Comparison of ENCODE assay signal across 15 cellular contexts in genomic region chr20:58598271-58599015, GRCh38. TPM values are rescaled to one million over a fixed set of nuclear protein-coding genes. Genes with fewer than 3 reads are reported as not detected.
DNase-seq lines count a peak whose midpoint lies in the region; ATAC-seq and TF ChIP-seq lines count a peak whose summit lies in the region.
"Had no signal": no experiment of that assay in that cellular context is flagged by ENCODE, and none has a peak within 500 bp of the region (broad histone marks: within the 10 kb centered on the region; RNA-seq: fewer than 3 reads in every experiment).

No MANE protein-coding gene starts in this region.

- H2BK15ac ChIP-seq in mesendoderm (replicated peaks; ENCODE audit: low read depth) = no peak overlapping the region

- ATAC-seq in omental fat pad (ENCODE audit: low FRiP score) = peak; percentile 20
- no peak for ATAC-seq in PC-3

- no peak overlapping the region for H2BK120ac ChIP-seq in mesendoderm (ENCODE audit: low read depth, low read length)

- H3K27me3 ChIP-seq in mesendoderm (ENCODE audit: insufficient read depth, low read length, poor library complexity) (no peaks in the 10 kb centered on the region), PC-3 (ENCODE audit: low read length) (no peaks in the 10 kb centered on the region)
- H3K27me3 ChIP-seq: BLaER1 had no signal

- intact Hi-C loops in PC-3 (cut with micrococcal nuclease) = no loop called here

- no peak overlapping the region for H2AK5ac ChIP-seq in mesendoderm (ENCODE audit: low read length)

- no peak overlapping the region for H3K4ac ChIP-seq in mesendoderm (ENCODE audit: low read depth, low read length)

- H3K4me1 ChIP-seq in mesendoderm (ENCODE audit: control insufficient read depth, low read depth, low read length) (no peaks in the 10 kb centered on the region), PC-3 (ENCODE audit: insufficient read depth, low read length) (no peaks in the 10 kb centered on the region)
- H3K4me1 ChIP-seq: lower lobe of right lung, prostate gland had no signal

- DNase-seq in AG08396 (ENCODE audit: low spot score) = peak; percentile 37
- peak; percentile 39 for DNase-seq in M059J (ENCODE audit: low read depth)
- DNase-seq in fibroblast of mammary gland (ENCODE audit: low read depth) = peak; percentile 69
- DNase-seq in omental fat pad (ENCODE audit: low spot score) = no peak
- no peak for DNase-seq in OCI-M1 (lab: John Stamatoyannopoulos, UW)
- no peak for DNase-seq in mesendoderm
- DNase-seq in occipital lobe (lab: John Stamatoyannopoulos, UW) = no peak
- no peak for DNase-seq in PC-3
- DNase-seq: activated CD4-positive, alpha-beta T cell treated with anti-CD3 and anti-CD28 coated beads, Interleukin-2, amount 10 ng/mL, durations not matched to agents 7 days and 5 days; activated gamma-delta T cell treated with Interleukin-2 at 50 U/mL for 16 hours; lower lobe of right lung; NK-92 treated with Interleukin-12 subunit alpha and Interleukin-12 subunit beta, amount 100 ng/mL, for 24 hours had no signal

- H3K9me3 ChIP-seq in PC-3 (ENCODE audit: low read length) = no peaks in the 10 kb centered on the region
- H3K9me3 ChIP-seq: BLaER1, lower lobe of right lung, prostate gland, thoracic aorta had no signal

- H3K23ac ChIP-seq in mesendoderm (ENCODE audit: low read length) = no peak overlapping the region

- no peak overlapping the region for H4K5ac ChIP-seq in mesendoderm (ENCODE audit: low read length)

- H3K79me2 ChIP-seq in mesendoderm (ENCODE audit: control insufficient read depth, insufficient read depth, low read length) = no peaks in the 10 kb centered on the region
- H3K79me2 ChIP-seq in PC-3 (ENCODE audit: low read length) = no peaks in the 10 kb centered on the region

- POLR2A ChIA-PET in PC-3 (lab: Charles Lee; ENCODE audit: unreplicated experiment) = no interaction called here

- no peak overlapping the region for H2BK5ac ChIP-seq in mesendoderm (ENCODE audit: low read length)

- H3F3A ChIP-seq in PC-3 (ENCODE audit: low read length, unreplicated experiment) = no peaks in the 10 kb centered on the region

- H3K18ac ChIP-seq in mesendoderm (ENCODE audit: low read length) = no peak overlapping the region

- H3K56ac ChIP-seq in mesendoderm (ENCODE audit: low read length) = no peak overlapping the region

- H4K8ac ChIP-seq in mesendoderm (ENCODE audit: low read depth, low read length) = no peak overlapping the region

- BruUV-seq in PC-3 (replicated peaks; lab: Mats Ljungman, UMichigan) = no TSS peak

- H3K36me3 ChIP-seq in mesendoderm (ENCODE audit: control insufficient read depth, insufficient read depth, low read length) (no peaks in the 10 kb centered on the region), PC-3 (ENCODE audit: low read depth, low read length) (no peaks in the 10 kb centered on the region)
- H3K36me3 ChIP-seq: BLaER1, lower lobe of right lung, prostate gland, thoracic aorta had no signal

- H3K9me2 ChIP-seq in PC-3 (replicated peaks; ENCODE audit: low read length) = no peaks in the 10 kb centered on the region

- H3K4me2 ChIP-seq in mesendoderm (ENCODE audit: low read length) (no peak overlapping the region), PC-3 (ENCODE audit: low read length) (no peak overlapping the region)
- H3K4me2 ChIP-seq: BLaER1 had no signal

- H3K79me1 ChIP-seq in mesendoderm (ENCODE audit: low read length) = no peaks in the 10 kb centered on the region

- WGBS in mesendoderm (ENCODE audit: extremely low coverage, insufficient coverage, low lambda C conversion rate) = no CpG with 5 or more reads among the region's 5 CpGs

- H3K9ac ChIP-seq in mesendoderm (ENCODE audit: low read length) = no peak overlapping the region
- no peak overlapping the region for H3K9ac ChIP-seq in PC-3 (ENCODE audit: low read length)
- H3K9ac ChIP-seq: BLaER1 had no signal

- H3K27ac ChIP-seq in mesendoderm (ENCODE audit: low read depth, low read length) (no peak overlapping the region), PC-3 (ENCODE audit: low read length) (no peak overlapping the region)
- H3K27ac ChIP-seq: BLaER1, lower lobe of right lung, prostate gland, thoracic aorta had no signal

- H4K20me1 ChIP-seq in PC-3 (ENCODE audit: low read length) = no peaks in the 10 kb centered on the region
- H4K20me1 ChIP-seq: BLaER1 had no signal

- H3K4me3 ChIP-seq in fibroblast of mammary gland (ENCODE audit: control insufficient read depth, low read depth, low read length) (no peak overlapping the region), mesendoderm (ENCODE audit: low read length) (no peak overlapping the region), PC-3 (ENCODE audit: low read length) (no peak overlapping the region)
- H3K4me3 ChIP-seq: BLaER1, lower lobe of right lung, prostate gland had no signal

- no peak overlapping the region for H2AFZ ChIP-seq in PC-3 (ENCODE audit: low read length)

- TF ChIP-seq CTCF in fibroblast of mammary gland (conservative IDR thresholded peaks at IDR 0.05; ENCODE audit: control insufficient read depth, insufficient read depth, low read depth, low read length) (no peak), omental fat pad (IDR thresholded peaks at IDR 0.05) (no peak), PC-3 (conservative IDR thresholded peaks at IDR 0.05; ENCODE audit: low read depth, low read length) (no peak)

- CTCF ChIA-PET in PC-3 (lab: Charles Lee) = no interaction called here

RNA-seq across cellular contexts. Expression of gene STX16, which starts 52.6 kb away (rescaled TPM):
- total RNA-seq in M059J (2014; rRNA removed; shearing (Covaris generic)) = 8.4 and 24.6 TPM in 2 replicates
- total RNA-seq in omental fat pad (10 to 100 TPM; 38.5 to 87.2 (median 49.1) TPM), occipital lobe (33.2 TPM), PC-3 (2014; rRNA removed) (44.2 and 47.1 TPM in 2 replicates)
- 23.7 TPM for polyA plus RNA-seq in mesendoderm (2013, experiment 1 of 2)
- polyA plus RNA-seq in mesendoderm (2013, experiment 2 of 2) = 24.1 TPM

Comparison
In these comparisons a context has a peak if more than half of its experiments do, and no peak if none do; other contexts are left out.
1. DNase-seq: peak in AG08396 (single experiment), M059J (single experiment) and fibroblast of mammary gland (single experiment); none in omental fat pad (single experiment), OCI-M1 (single experiment), mesendoderm (single experiment), occipital lobe (single experiment) and PC-3 (single experiment).